ENCODE assay signal across 1 cellular context in the genomic region with DNA sequence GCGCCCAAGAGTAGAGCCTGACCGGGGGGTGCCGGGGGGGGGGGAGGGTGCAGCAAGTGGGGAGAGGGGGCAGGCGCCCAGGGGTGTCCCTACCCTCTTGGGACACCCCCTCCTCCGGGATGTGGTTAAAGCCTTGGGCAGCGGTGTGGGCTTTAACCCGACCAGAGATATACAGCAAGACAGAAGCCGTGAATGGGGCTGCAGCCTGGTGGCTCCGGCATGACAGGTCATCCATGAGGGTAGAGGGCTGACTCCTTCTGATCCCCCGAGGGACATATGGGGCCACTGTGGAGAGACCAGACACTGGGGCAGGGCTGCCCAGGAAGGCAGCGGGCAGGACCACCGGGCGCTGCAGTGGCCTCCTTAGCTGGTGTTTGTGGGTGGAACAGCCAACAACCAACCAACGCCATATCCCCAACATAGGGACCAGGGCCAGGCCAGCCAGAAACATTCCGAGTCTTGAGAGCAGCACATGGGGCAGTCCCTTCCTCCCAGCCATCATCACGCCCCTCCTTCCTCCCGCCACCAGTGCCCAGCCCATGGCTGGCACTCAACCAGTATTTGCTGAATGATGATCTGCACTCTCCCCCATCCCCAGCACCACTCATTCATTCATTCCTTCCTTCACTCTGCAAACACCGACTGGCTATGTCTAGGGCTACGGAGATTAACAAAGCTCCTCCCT.
TF ChIP-seq lines count a peak whose summit lies in the region.

No MANE protein-coding gene starts in this region.

TF ChIP-seq in SK-N-SH, 30 proteins besides CTCF, POLR2A, EP300 and RAD21 (continued from another document):
- TF ChIP-seq RXRA (IDR thresholded peaks at IDR 0.05; ENCODE audit: borderline replicate concordance, low read depth) (no peak), SMC3 (IDR thresholded peaks at IDR 0.05; ENCODE audit: low read depth, low read length) (no peak), GABPA (IDR thresholded peaks at IDR 0.05; ENCODE audit: low read depth) (no peak), FOXM1 (IDR thresholded peaks at IDR 0.05; ENCODE audit: low read depth) (no peak), MEF2A (IDR thresholded peaks at IDR 0.05; ENCODE audit: borderline replicate concordance, low read depth) (no peak), JUND (IDR thresholded peaks at IDR 0.05) (no peak), NFIC (IDR thresholded peaks at IDR 0.05; ENCODE audit: borderline replicate concordance) (no peak), GATA2 (CRISPR knock-in tag; IDR thresholded peaks at IDR 0.05) (no peak), YY1 (IDR thresholded peaks at IDR 0.05; ENCODE audit: low read depth) (no peak), EZH2phosphoT487 (IDR thresholded peaks at IDR 0.05; ENCODE audit: borderline replicate concordance, low read depth) (no peak)
- TF ChIP-seq, protein P1, sequence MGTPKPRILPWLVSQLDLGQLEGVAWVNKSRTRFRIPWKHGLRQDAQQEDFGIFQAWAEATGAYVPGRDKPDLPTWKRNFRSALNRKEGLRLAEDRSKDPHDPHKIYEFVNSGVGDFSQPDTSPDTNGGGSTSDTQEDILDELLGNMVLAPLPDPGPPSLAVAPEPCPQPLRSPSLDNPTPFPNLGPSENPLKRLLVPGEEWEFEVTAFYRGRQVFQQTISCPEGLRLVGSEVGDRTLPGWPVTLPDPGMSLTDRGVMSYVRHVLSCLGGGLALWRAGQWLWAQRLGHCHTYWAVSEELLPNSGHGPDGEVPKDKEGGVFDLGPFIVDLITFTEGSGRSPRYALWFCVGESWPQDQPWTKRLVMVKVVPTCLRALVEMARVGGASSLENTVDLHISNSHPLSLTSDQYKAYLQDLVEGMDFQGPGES (IDR thresholded peaks at IDR 0.05; ENCODE audit: low read depth, low read length), result no peak
- TF ChIP-seq, protein P2, sequence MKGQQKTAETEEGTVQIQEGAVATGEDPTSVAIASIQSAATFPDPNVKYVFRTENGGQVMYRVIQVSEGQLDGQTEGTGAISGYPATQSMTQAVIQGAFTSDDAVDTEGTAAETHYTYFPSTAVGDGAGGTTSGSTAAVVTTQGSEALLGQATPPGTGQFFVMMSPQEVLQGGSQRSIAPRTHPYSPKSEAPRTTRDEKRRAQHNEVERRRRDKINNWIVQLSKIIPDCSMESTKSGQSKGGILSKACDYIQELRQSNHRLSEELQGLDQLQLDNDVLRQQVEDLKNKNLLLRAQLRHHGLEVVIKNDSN (IDR thresholded peaks at IDR 0.05; ENCODE audit: borderline replicate concordance, low read depth), result no peak
